1 cellular context compared by ENCODE assay signal in the genomic region with DNA sequence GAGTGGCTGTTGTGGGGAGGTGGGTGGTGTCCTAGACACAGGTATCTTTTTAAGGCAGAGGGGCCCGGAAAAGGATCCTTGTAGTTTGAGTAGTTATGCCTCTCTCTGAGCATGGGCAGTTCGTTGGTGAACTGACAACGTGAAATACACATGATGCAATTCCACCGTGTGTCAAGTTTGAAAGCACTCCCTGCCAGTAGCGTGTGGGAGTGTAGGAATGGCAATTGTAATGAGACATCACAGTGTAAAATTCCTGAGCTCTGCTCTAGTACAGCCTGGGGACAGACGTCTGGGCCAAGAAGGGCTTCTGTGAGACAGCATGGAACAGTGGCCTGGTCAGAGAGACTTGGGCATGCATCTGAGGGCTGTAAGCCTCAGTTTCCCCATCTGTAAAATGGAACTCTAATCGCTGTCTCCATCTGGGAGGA.
TF ChIP-seq lines count a peak whose summit lies in the region.

No MANE protein-coding gene starts in this region.

TF ChIP-seq in K562, 482 proteins besides CTCF, POLR2A, EP300 and RAD21 (continues in another document):
- TF ChIP-seq EP400 (IDR thresholded peaks at IDR 0.05) (peak; percentile 66; the same call in 1 of the 2 replicates), JUND (IDR thresholded peaks at IDR 0.05; ENCODE audit: borderline replicate concordance, low read depth, low read length) (0 out of 2 replicates have a peak, but pooled peaks have one; percentile 29), JUND (tag; IDR thresholded peaks at IDR 0.05; ENCODE audit: borderline replicate concordance, low read depth, low read length) (no peak; the same call in 2 of the 3 replicates), ZFP36 (IDR thresholded peaks at IDR 0.05; ENCODE audit: low read depth, low read length, partially characterized antibody) (peak; percentile 38), ZBED1 (IDR thresholded peaks at IDR 0.05) (no peak), MGA (IDR thresholded peaks at IDR 0.05) (peak; percentile 59), NRF1 (conservative IDR thresholded peaks at IDR 0.05 in 1 of 2, IDR thresholded peaks at IDR 0.05 in 1 of 2) (peak; percentile 65 to 70), HDAC2 (IDR thresholded peaks at IDR 0.05) (no peak; the same call in 1 of the 2 replicates), SOX6 (IDR thresholded peaks at IDR 0.05) (0 out of 2 replicates have a peak, but pooled peaks have one; percentile 50), CEBPG (CRISPR knock-in tag; IDR thresholded peaks at IDR 0.05) (peak; percentile 91), CEBPG (tag; conservative IDR thresholded peaks at IDR 0.05 in 1 of 2, IDR thresholded peaks at IDR 0.05 in 1 of 2) (peak; percentile 58 to 96; a peak in 3 of 4 replicates), BCOR (IDR thresholded peaks at IDR 0.05) (peak; percentile 88), SMAD4 (CRISPR knock-in tag; conservative IDR thresholded peaks at IDR 0.05) (peak; percentile 49; the same call in 1 of the 2 replicates), MEIS2 (IDR thresholded peaks at IDR 0.05; ENCODE audit: partially characterized antibody) (peak; percentile 45), CBX1 (IDR thresholded peaks at IDR 0.05; ENCODE audit: low read depth) (peak; percentile 23; the same call in 1 of the 2 replicates), NFIX (CRISPR knock-in tag; IDR thresholded peaks at IDR 0.05; ENCODE audit: low read depth) (no peak), KDM1A (IDR thresholded peaks at IDR 0.05) (peak; percentile 21 to 57; a peak in 1 of 4 replicates), TEAD1 (CRISPR knock-in tag; IDR thresholded peaks at IDR 0.05) (no peak), ZNF561 (CRISPR knock-in tag; conservative IDR thresholded peaks at IDR 0.05) (no peak), MTA3 (IDR thresholded peaks at IDR 0.05; ENCODE audit: borderline replicate concordance) (peak; percentile 18; the same call in 1 of the 2 replicates), SIRT6 (IDR thresholded peaks at IDR 0.05; ENCODE audit: low read depth, low read length) (no peak), MCM3 (IDR thresholded peaks at IDR 0.05) (no peak), TCF7 (IDR thresholded peaks at IDR 0.05; ENCODE audit: borderline replicate concordance) (no peak), LARP7 (IDR thresholded peaks at IDR 0.05) (no peak), ZBTB33 (CRISPR knock-in tag; IDR thresholded peaks at IDR 0.05) (0 out of 2 replicates have a peak, but pooled peaks have one; percentile 19), RBM25 (IDR thresholded peaks at IDR 0.05; ENCODE audit: low read depth, low read length, severe bottlenecking) (peak; percentile 97), MYC (IDR thresholded peaks at IDR 0.05; ENCODE audit: low read depth, low read length) (peak; percentile 48; the same call in 1 of the 2 replicates), MYC (CRISPR knock-in tag; IDR thresholded peaks at IDR 0.05; ENCODE audit: borderline replicate concordance, low read depth) (no peak), ATF1 (CRISPR knock-in tag; IDR thresholded peaks at IDR 0.05) (no peak), ATF1 (tag; IDR thresholded peaks at IDR 0.05) (peak; percentile 35; the same call in 1 of the 2 replicates), CEBPB (tag; IDR thresholded peaks at IDR 0.05) (peak; percentile 77), L3MBTL2 (IDR thresholded peaks at IDR 0.05) (peak; percentile 57), ADNP (tag; IDR thresholded peaks at IDR 0.05) (peak; percentile 61; the same call in 1 of the 2 replicates), NFATC3 (IDR thresholded peaks at IDR 0.05) (no peak), ATF7 (IDR thresholded peaks at IDR 0.05) (peak; percentile 55; the same call in 1 of the 2 replicates)
- TF ChIP-seq, protein P1, sequence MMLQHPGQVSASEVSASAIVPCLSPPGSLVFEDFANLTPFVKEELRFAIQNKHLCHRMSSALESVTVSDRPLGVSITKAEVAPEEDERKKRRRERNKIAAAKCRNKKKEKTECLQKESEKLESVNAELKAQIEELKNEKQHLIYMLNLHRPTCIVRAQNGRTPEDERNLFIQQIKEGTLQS (IDR thresholded peaks at IDR 0.05), result peak; percentile 86
- TF ChIP-seq, protein P1 (CRISPR knock-in tag; conservative IDR thresholded peaks at IDR 0.05), result no peak
- TF ChIP-seq, protein P2, sequence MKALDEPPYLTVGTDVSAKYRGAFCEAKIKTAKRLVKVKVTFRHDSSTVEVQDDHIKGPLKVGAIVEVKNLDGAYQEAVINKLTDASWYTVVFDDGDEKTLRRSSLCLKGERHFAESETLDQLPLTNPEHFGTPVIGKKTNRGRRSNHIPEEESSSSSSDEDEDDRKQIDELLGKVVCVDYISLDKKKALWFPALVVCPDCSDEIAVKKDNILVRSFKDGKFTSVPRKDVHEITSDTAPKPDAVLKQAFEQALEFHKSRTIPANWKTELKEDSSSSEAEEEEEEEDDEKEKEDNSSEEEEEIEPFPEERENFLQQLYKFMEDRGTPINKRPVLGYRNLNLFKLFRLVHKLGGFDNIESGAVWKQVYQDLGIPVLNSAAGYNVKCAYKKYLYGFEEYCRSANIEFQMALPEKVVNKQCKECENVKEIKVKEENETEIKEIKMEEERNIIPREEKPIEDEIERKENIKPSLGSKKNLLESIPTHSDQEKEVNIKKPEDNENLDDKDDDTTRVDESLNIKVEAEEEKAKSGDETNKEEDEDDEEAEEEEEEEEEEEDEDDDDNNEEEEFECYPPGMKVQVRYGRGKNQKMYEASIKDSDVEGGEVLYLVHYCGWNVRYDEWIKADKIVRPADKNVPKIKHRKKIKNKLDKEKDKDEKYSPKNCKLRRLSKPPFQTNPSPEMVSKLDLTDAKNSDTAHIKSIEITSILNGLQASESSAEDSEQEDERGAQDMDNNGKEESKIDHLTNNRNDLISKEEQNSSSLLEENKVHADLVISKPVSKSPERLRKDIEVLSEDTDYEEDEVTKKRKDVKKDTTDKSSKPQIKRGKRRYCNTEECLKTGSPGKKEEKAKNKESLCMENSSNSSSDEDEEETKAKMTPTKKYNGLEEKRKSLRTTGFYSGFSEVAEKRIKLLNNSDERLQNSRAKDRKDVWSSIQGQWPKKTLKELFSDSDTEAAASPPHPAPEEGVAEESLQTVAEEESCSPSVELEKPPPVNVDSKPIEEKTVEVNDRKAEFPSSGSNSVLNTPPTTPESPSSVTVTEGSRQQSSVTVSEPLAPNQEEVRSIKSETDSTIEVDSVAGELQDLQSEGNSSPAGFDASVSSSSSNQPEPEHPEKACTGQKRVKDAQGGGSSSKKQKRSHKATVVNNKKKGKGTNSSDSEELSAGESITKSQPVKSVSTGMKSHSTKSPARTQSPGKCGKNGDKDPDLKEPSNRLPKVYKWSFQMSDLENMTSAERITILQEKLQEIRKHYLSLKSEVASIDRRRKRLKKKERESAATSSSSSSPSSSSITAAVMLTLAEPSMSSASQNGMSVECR (CRISPR knock-in tag; IDR thresholded peaks at IDR 0.05), result no peak
- TF ChIP-seq, protein P3, sequence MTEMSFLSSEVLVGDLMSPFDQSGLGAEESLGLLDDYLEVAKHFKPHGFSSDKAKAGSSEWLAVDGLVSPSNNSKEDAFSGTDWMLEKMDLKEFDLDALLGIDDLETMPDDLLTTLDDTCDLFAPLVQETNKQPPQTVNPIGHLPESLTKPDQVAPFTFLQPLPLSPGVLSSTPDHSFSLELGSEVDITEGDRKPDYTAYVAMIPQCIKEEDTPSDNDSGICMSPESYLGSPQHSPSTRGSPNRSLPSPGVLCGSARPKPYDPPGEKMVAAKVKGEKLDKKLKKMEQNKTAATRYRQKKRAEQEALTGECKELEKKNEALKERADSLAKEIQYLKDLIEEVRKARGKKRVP (CRISPR knock-in tag; IDR thresholded peaks at IDR 0.05), result 0 out of 2 replicates have a peak, but pooled peaks have one; percentile 46
- TF ChIP-seq, protein P4, sequence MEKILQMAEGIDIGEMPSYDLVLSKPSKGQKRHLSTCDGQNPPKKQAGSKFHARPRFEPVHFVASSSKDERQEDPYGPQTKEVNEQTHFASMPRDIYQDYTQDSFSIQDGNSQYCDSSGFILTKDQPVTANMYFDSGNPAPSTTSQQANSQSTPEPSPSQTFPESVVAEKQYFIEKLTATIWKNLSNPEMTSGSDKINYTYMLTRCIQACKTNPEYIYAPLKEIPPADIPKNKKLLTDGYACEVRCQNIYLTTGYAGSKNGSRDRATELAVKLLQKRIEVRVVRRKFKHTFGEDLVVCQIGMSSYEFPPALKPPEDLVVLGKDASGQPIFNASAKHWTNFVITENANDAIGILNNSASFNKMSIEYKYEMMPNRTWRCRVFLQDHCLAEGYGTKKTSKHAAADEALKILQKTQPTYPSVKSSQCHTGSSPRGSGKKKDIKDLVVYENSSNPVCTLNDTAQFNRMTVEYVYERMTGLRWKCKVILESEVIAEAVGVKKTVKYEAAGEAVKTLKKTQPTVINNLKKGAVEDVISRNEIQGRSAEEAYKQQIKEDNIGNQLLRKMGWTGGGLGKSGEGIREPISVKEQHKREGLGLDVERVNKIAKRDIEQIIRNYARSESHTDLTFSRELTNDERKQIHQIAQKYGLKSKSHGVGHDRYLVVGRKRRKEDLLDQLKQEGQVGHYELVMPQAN (IDR thresholded peaks at IDR 0.05; ENCODE audit: borderline replicate concordance), result no peak
